ENCODE assay signal across 1 cellular context in genomic region chr2:217147751-217148318, GRCh38.
TF ChIP-seq lines count a peak whose summit lies in the region.

No MANE protein-coding gene starts in this region.

TF ChIP-seq in K562, 482 proteins besides CTCF, POLR2A, EP300 and RAD21 (continued from another document):
- no peak for TF ChIP-seq MGA (IDR thresholded peaks at IDR 0.05)
- no peak for TF ChIP-seq MYBL2 (IDR thresholded peaks at IDR 0.05; ENCODE audit: low read depth)
- no peak for TF ChIP-seq MYBL2 (CRISPR knock-in tag; IDR thresholded peaks at IDR 0.05; ENCODE audit: borderline replicate concordance)
- no peak for TF ChIP-seq ETS2 (tag; IDR thresholded peaks at IDR 0.05; ENCODE audit: borderline replicate concordance, poor library complexity, severe bottlenecking)
- no peak for TF ChIP-seq ZNF695 (CRISPR knock-in tag; IDR thresholded peaks at IDR 0.05)
- 0 out of 2 replicates have a peak, but pooled peaks have one; percentile 24 for TF ChIP-seq JUN (IDR thresholded peaks at IDR 0.05; ENCODE audit: borderline replicate concordance, low read depth, low read length)
- no peak for TF ChIP-seq JUN (CRISPR knock-in tag; IDR thresholded peaks at IDR 0.05; ENCODE audit: borderline replicate concordance)
- TF ChIP-seq BRCA1 (IDR thresholded peaks at IDR 0.05): no peak
- no peak for TF ChIP-seq BRCA1 (CRISPR knock-in tag; IDR thresholded peaks at IDR 0.05)
- no peak for TF ChIP-seq RNF2 (IDR thresholded peaks at IDR 0.05)
- TF ChIP-seq ZNF143 (CRISPR knock-in tag; IDR thresholded peaks at IDR 0.05): no peak
- TF ChIP-seq ZNF431 (CRISPR knock-in tag; IDR thresholded peaks at IDR 0.05): no peak
- no peak for TF ChIP-seq HNRNPH1 (optimal IDR thresholded peaks at IDR 0.05; ENCODE audit: low read depth, low read length)
- no peak for TF ChIP-seq ZEB2 (IDR thresholded peaks at IDR 0.05)
- TF ChIP-seq ARID2 (IDR thresholded peaks at IDR 0.05): no peak
- no peak for TF ChIP-seq PHB2 (IDR thresholded peaks at IDR 0.05; ENCODE audit: low read depth)
- TF ChIP-seq FOXA1 (IDR thresholded peaks at IDR 0.05; ENCODE audit: borderline replicate concordance): no peak
- TF ChIP-seq FOXM1 (IDR thresholded peaks at IDR 0.05; ENCODE audit: low read depth): no peak
- no peak for TF ChIP-seq FOXM1 (CRISPR knock-in tag; IDR thresholded peaks at IDR 0.05; ENCODE audit: low read depth)
- TF ChIP-seq ZNF175 (CRISPR knock-in tag; IDR thresholded peaks at IDR 0.05; ENCODE audit: low read depth): no peak
- no peak for TF ChIP-seq POU5F1 (IDR thresholded peaks at IDR 0.05; ENCODE audit: borderline replicate concordance, low read depth, low read length, partially characterized antibody)
- TF ChIP-seq SOX6 (IDR thresholded peaks at IDR 0.05): peak; percentile 67
- no peak for TF ChIP-seq DDX20 (tag; IDR thresholded peaks at IDR 0.05; ENCODE audit: low read depth)
- no peak for TF ChIP-seq NR3C1 (CRISPR knock-in tag; IDR thresholded peaks at IDR 0.05)
- TF ChIP-seq ZNF165 (CRISPR knock-in tag; IDR thresholded peaks at IDR 0.05; ENCODE audit: borderline replicate concordance): no peak
- no peak for TF ChIP-seq GMEB1 (CRISPR knock-in tag; IDR thresholded peaks at IDR 0.05)
- no peak for TF ChIP-seq LCOR (CRISPR knock-in tag; IDR thresholded peaks at IDR 0.05)
- TF ChIP-seq TAF1 (IDR thresholded peaks at IDR 0.05; ENCODE audit: control insufficient read depth, extremely low read depth, insufficient read depth, low read length, severe bottlenecking): no peak
- TF ChIP-seq SRSF9 (IDR thresholded peaks at IDR 0.05; ENCODE audit: borderline replicate concordance, low read depth, low read length): no peak
- no peak for TF ChIP-seq STAG1 (CRISPR knock-in tag; IDR thresholded peaks at IDR 0.05; ENCODE audit: borderline replicate concordance)
- no peak for TF ChIP-seq PPARD (CRISPR knock-in tag; IDR thresholded peaks at IDR 0.05)
- no peak for TF ChIP-seq HMG20A (CRISPR knock-in tag; conservative IDR thresholded peaks at IDR 0.05)
- TF ChIP-seq TCF15 (CRISPR knock-in tag; IDR thresholded peaks at IDR 0.05): no peak
- TF ChIP-seq, protein P1, sequence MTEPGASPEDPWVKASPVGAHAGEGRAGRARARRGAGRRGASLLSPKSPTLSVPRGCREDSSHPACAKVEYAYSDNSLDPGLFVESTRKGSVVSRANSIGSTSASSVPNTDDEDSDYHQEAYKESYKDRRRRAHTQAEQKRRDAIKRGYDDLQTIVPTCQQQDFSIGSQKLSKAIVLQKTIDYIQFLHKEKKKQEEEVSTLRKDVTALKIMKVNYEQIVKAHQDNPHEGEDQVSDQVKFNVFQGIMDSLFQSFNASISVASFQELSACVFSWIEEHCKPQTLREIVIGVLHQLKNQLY (CRISPR knock-in tag; conservative IDR thresholded peaks at IDR 0.05): no peak
- peak; percentile 98 for TF ChIP-seq HMBOX1 (IDR thresholded peaks at IDR 0.05)
- TF ChIP-seq ZC3H4 (CRISPR knock-in tag; IDR thresholded peaks at IDR 0.05; ENCODE audit: borderline replicate concordance): no peak
- TF ChIP-seq ZNF316 (IDR thresholded peaks at IDR 0.05): peak; percentile 19; the same call in 1 of the 2 replicates
- no peak for TF ChIP-seq ZNF12 (CRISPR knock-in tag; IDR thresholded peaks at IDR 0.05)
- TF ChIP-seq HDAC2 (IDR thresholded peaks at IDR 0.05): peak; percentile 49; the same call in 1 of the 2 replicates
- no peak for TF ChIP-seq ZNF436 (CRISPR knock-in tag; IDR thresholded peaks at IDR 0.05)
- no peak; the same call in 1 of the 2 replicates for TF ChIP-seq ATF4 (CRISPR knock-in tag; IDR thresholded peaks at IDR 0.05)
- TF ChIP-seq TBL1XR1 (IDR thresholded peaks at IDR 0.05; ENCODE audit: low read length in 2 of 2): peak in 1 of 2 experiments; percentile 83; a peak in 2 of 4 replicates
